Comparison of ENCODE assay signal across 8 cellular contexts in genomic region chr4:98260579-98261290, GRCh38. TPM values are rescaled to one million over a fixed set of nuclear protein-coding genes. Genes with fewer than 3 reads are reported as not detected.
DNase-seq lines count a peak whose midpoint lies in the region; TF ChIP-seq lines count a peak whose summit lies in the region.

No MANE protein-coding gene starts in this region.

- no peaks in the 10 kb centered on the region for H3K9me3 ChIP-seq in H9 (ENCODE audit: control insufficient read depth, low read depth, low read length)
- H3K9me3 ChIP-seq in Loucy (ENCODE audit: insufficient read depth, low read depth, low read length), result no peaks in the 10 kb centered on the region
- no peaks in the 10 kb centered on the region for H3K9me3 ChIP-seq in neutrophil
- no peaks in the 10 kb centered on the region for H3K9me3 ChIP-seq in subcutaneous abdominal adipose tissue (ENCODE audit: control insufficient read depth in 5 of 5, low read length in 5 of 5)

- no peaks in the 10 kb centered on the region for H3F3A ChIP-seq in Loucy (ENCODE audit: low read depth)

- peak overlapping the region; percentile 27 for H4K91ac ChIP-seq in H9 (ENCODE audit: insufficient read length, low read depth, low read length)

- H3K4me1 ChIP-seq in H9 (ENCODE audit: insufficient read depth, low read length) (peaks cover 7% of the 10 kb centered on the region; the same call in 1 of the 2 replicates), Loucy (ENCODE audit: insufficient read depth, low read length, poor library complexity, severe bottlenecking) (peaks cover 45% of the 10 kb centered on the region), neutrophil (ENCODE audit: control insufficient read depth in 1 of 2, insufficient read depth in 1 of 2, low read depth in 1 of 2, low read length in 1 of 2) (peaks cover 16 to 20% of the 10 kb centered on the region in 2 experiments), subcutaneous abdominal adipose tissue (ENCODE audit: control insufficient read depth in 5 of 5, insufficient read depth in 5 of 5, low read length in 5 of 5) (peaks cover 0 to 30% (median 25%) of the 10 kb centered on the region in 5 donors)

- peak overlapping the region; percentile 84 to 92 for H3K4me3 Mint-ChIP-seq in H9

- no peak overlapping the region; the same call in 1 of the 2 replicates for H2BK15ac ChIP-seq in H9 (ENCODE audit: low read depth, low read length)

- peak overlapping the region; percentile 86 to 97 (median 93) for H3K27ac Mint-ChIP-seq in H9

- H3K79me1 ChIP-seq in H9 (ENCODE audit: insufficient read depth, low read depth, low read length, poor library complexity, severe bottlenecking), result no peaks in the 10 kb centered on the region

- H3K18ac ChIP-seq in H9 (ENCODE audit: insufficient read length, low read depth, low read length), result peak overlapping the region; percentile 99

- H3K27ac ChIP-seq in H9 (ENCODE audit: insufficient read length, low read depth, low read length) (peak overlapping the region; percentile 82), neutrophil (peak overlapping the region; percentile 58), subcutaneous abdominal adipose tissue (ENCODE audit: low read depth, low read length) (peak overlapping the region; percentile 95)

- H2BK5ac ChIP-seq in H9 (ENCODE audit: insufficient read length, low read length), result peak overlapping the region; percentile 72

- peaks cover 18 to 26% of the 10 kb centered on the region in 2 experiments for H3K4me1 Mint-ChIP-seq in H9

- no peak overlapping the region for H3T11ph ChIP-seq in H9 (ENCODE audit: low read length)

- DNase-seq in GM03348 (ENCODE audit: low spot score) (peak; percentile 99), H9 (peak; percentile 93), SIG-M5 (lab: John Stamatoyannopoulos, UW) (peak; percentile 62), foreskin melanocyte (peak; percentile 90)
- peak; percentile 94 for DNase-seq in activated naive CD4-positive, alpha-beta T cell treated with Interleukin-2 at 50 U/mL for 16 hours

- H3K56ac ChIP-seq in H9 (ENCODE audit: insufficient read length, low read depth, low read length), result no peak overlapping the region

- H3K14ac ChIP-seq in H9 (ENCODE audit: insufficient read depth, low read length), result peak overlapping the region; percentile 98

- H3K4ac ChIP-seq in H9 (ENCODE audit: low read depth, low read length), result no peak overlapping the region; the same call in 1 of the 2 replicates

- no peak overlapping the region for H2BK120ac ChIP-seq in H9 (ENCODE audit: low read depth, low read length, poor library complexity, severe bottlenecking)

- 0 out of 5 replicates have a peak, but pooled peaks cover 0 to 2% of the 10 kb centered on the region in 2 experiments for H3K9me3 Mint-ChIP-seq in H9

- H2AK5ac ChIP-seq in H9 (ENCODE audit: insufficient read length, low read length), result no peak overlapping the region

- no peak overlapping the region for H3K23ac ChIP-seq in H9 (ENCODE audit: insufficient read length, low read depth, low read length)

- H4K8ac ChIP-seq in H9 (replicated peaks; ENCODE audit: insufficient read length, low read depth, low read length), result peak overlapping the region; percentile 33

- TF ChIP-seq CTCF in H9 (conservative IDR thresholded peaks at IDR 0.05) (no peak), Loucy (conservative IDR thresholded peaks at IDR 0.05; ENCODE audit: low read length) (0 out of 2 replicates have a peak, but pooled peaks have one; percentile 7), neutrophil (IDR thresholded peaks at IDR 0.05) (no peak)

- peaks cover 0 to 2% (median 2%) of the 10 kb centered on the region in 3 experiments; a peak in 1 of 7 replicates for H3K36me3 Mint-ChIP-seq in H9 (ENCODE audit: insufficient read depth in 1 of 3, low read depth in 3 of 3)

- H2BK20ac ChIP-seq in H9 (ENCODE audit: low read depth, low read length, poor library complexity, severe bottlenecking), result no peak overlapping the region

- H3K9me2 ChIP-seq in Loucy (replicated peaks; ENCODE audit: low read depth, low read length), result no peaks in the 10 kb centered on the region

- H2AFZ ChIP-seq in H9 (ENCODE audit: low read length) (no peak overlapping the region), Loucy (ENCODE audit: low read length) (peak overlapping the region; percentile 89)

- H3K79me2 ChIP-seq in H9 (ENCODE audit: insufficient read depth, low read length) (peaks cover 6% of the 10 kb centered on the region; the same call in 1 of the 2 replicates), Loucy (ENCODE audit: insufficient read depth, low read length) (peaks cover 62% of the 10 kb centered on the region)

- H4K5ac ChIP-seq in H9 (ENCODE audit: insufficient read length, low read depth, low read length), result peak overlapping the region; percentile 90

- H3K9ac ChIP-seq in H9 (ENCODE audit: extremely low read depth, insufficient read length, low read length), result peak overlapping the region; percentile 97
- H3K9ac ChIP-seq in Loucy (ENCODE audit: low read depth, low read length, poor library complexity, severe bottlenecking), result peak overlapping the region; percentile 92
- H3K9ac ChIP-seq in subcutaneous abdominal adipose tissue (ENCODE audit: low read length in 5 of 5), result peak overlapping the region; percentile 90 to 95 (median 91)

- no peaks in the 10 kb centered on the region for H3K27me3 ChIP-seq in H9 (ENCODE audit: insufficient read depth, low read length)
- no peaks in the 10 kb centered on the region for H3K27me3 ChIP-seq in Loucy (ENCODE audit: insufficient read depth, low read length, poor library complexity, severe bottlenecking)
- no peaks in the 10 kb centered on the region for H3K27me3 ChIP-seq in neutrophil
- no peaks in the 10 kb centered on the region for H3K27me3 ChIP-seq in subcutaneous abdominal adipose tissue (ENCODE audit: control insufficient read depth in 5 of 5, insufficient read depth in 4 of 5, low read length in 5 of 5)

- no CpG with 5 or more reads among the region's 59 CpGs for WGBS in H9 (ENCODE audit: extremely low coverage, insufficient read length, low lambda C conversion rate)

- H3K23me2 ChIP-seq in H9 (ENCODE audit: insufficient read length, low read depth, low read length, poor library complexity, severe bottlenecking), result peaks cover 15% of the 10 kb centered on the region

- no peak overlapping the region for H2BK12ac ChIP-seq in H9 (ENCODE audit: insufficient read length, low read depth, low read length)

- H3K4me2 ChIP-seq in H9 (ENCODE audit: insufficient read depth, insufficient read length, low read length) (peak overlapping the region; percentile 94), Loucy (ENCODE audit: low read depth, low read length, poor library complexity, severe bottlenecking) (peak overlapping the region; percentile 81)

- H3K4me3 ChIP-seq in Loucy (ENCODE audit: low read length, poor library complexity, severe bottlenecking) (peak overlapping the region; percentile 90), neutrophil (ENCODE audit: low read depth in 1 of 2, low read length in 1 of 2) (peak overlapping the region; percentile 87 to 95), subcutaneous abdominal adipose tissue (ENCODE audit: low read depth in 1 of 5, low read length in 5 of 5) (peak overlapping the region; percentile 87 to 92 (median 87))

- H3K27me3 Mint-ChIP-seq in H9 (ENCODE audit: low read depth), result no peaks in the 10 kb centered on the region

- no peaks in the 10 kb centered on the region for H4K20me1 ChIP-seq in H9 (ENCODE audit: control insufficient read depth, insufficient read depth, insufficient read length)
- H4K20me1 ChIP-seq in Loucy (ENCODE audit: insufficient read depth, low read length, poor library complexity, severe bottlenecking), result peaks cover 38% of the 10 kb centered on the region

- no peaks in the 10 kb centered on the region for H3K36me3 ChIP-seq in Loucy (ENCODE audit: insufficient read depth, low read length)
- H3K36me3 ChIP-seq in neutrophil, result no peaks in the 10 kb centered on the region
- no peaks in the 10 kb centered on the region for H3K36me3 ChIP-seq in subcutaneous abdominal adipose tissue (ENCODE audit: control insufficient read depth in 5 of 5, insufficient read depth in 5 of 5, low read length in 5 of 5)

RNA-seq across cellular contexts. Expression of gene RAP1GDS1, which starts 0.4 kb away (rescaled TPM):
- total RNA-seq in H9 (2021), result 25.1 and 25.2 TPM in 2 replicates

Comparison
In these comparisons a context has a peak if more than half of its experiments do, and no peak if none do; other contexts are left out.
1. Peak in every context shown above with its lines: DNase-seq, H3K4me3 ChIP-seq and H3K27ac ChIP-seq.